11 cellular contexts compared by ENCODE assay signal in the genomic region with DNA sequence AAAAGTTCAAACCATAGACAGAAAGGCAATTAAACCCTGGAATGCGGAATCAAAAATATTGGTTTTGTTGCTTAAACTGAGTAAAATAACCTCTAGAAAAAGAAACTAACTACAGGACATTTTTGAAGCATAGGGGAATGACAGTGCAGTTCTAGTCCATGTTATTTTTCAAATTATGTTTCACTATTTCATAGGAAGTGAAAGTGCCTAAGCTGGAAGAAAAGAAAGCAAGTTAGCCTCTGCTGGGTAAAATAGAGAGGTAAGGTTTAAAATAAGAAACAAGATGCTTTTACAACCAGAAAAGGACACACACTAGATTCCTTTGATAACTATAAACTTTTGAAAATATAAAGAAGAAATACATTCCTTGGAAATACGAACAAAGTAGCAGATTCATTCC. TPM values are rescaled to one million over a fixed set of nuclear protein-coding genes. Genes with fewer than 3 reads are reported as not detected.
DNase-seq lines count a peak whose midpoint lies in the region; ATAC-seq and TF ChIP-seq lines count a peak whose summit lies in the region.
"Had no signal": no experiment of that assay in that cellular context is flagged by ENCODE, and none has a peak within 500 bp of the region (broad histone marks: within the 10 kb centered on the region; RNA-seq: fewer than 3 reads in every experiment).

No MANE protein-coding gene starts in this region.

- H3K9me3 ChIP-seq in OCI-LY7 (ENCODE audit: low read length) (peaks cover 7% of the 10 kb centered on the region; the same call in 1 of the 2 replicates), lower lobe of right lung (no peaks in the 10 kb centered on the region), WERI-Rb-1 (ENCODE audit: severe bottlenecking) (no peaks in the 10 kb centered on the region)
- H3K9me3 ChIP-seq: right lobe of liver had no signal

- H4K20me1 ChIP-seq in OCI-LY7 (ENCODE audit: insufficient read depth, low read length) = no peaks in the 10 kb centered on the region

- H3K36me3 ChIP-seq in OCI-LY7 (ENCODE audit: insufficient read depth, low read length) (peaks cover 17% of the 10 kb centered on the region), lower lobe of right lung (no peaks in the 10 kb centered on the region), WERI-Rb-1 (no peaks in the 10 kb centered on the region)
- H3K36me3 ChIP-seq: right lobe of liver had no signal

- intact Hi-C loops in OCI-LY7 (cut with micrococcal nuclease; ENCODE audit: unreplicated experiment) = loop anchor here (1.0 to 10.0 kb wide), 5 partner anchors 18 to 1037 kb away; partner anchors contain the start of genes CLEC2D and RIMKLB
- intact Hi-C loops in lower lobe of right lung (cut with DNase I) = no loop called here

- CTCF ChIA-PET in OCI-LY7 (lab: Charles Lee; ENCODE audit: unreplicated experiment) = interaction anchor here (1.0 kb wide), 1 partner anchor 11 kb away, joined by 3 read pairs; no protein-coding TSS in a partner anchor

- no peaks in the 10 kb centered on the region for H3K27me3 ChIP-seq in lower lobe of right lung (ENCODE audit: low read depth)
- no peaks in the 10 kb centered on the region for H3K27me3 ChIP-seq in WERI-Rb-1 (ENCODE audit: insufficient read depth, low read depth, severe bottlenecking)
- H3K27me3 ChIP-seq: right lobe of liver had no signal

- H3K79me2 ChIP-seq in OCI-LY7 (ENCODE audit: insufficient read depth, low read depth, low read length) = peaks cover 75% of the 10 kb centered on the region

- H2AFZ ChIP-seq in OCI-LY7 (ENCODE audit: low read length) = no peak overlapping the region

- H3K4me3 ChIP-seq in OCI-LY7 (ENCODE audit: low read depth, low read length, poor library complexity, severe bottlenecking) (peak overlapping the region; percentile 78), lower lobe of right lung (peak overlapping the region; percentile 22), WERI-Rb-1 (ENCODE audit: low read depth, low read length) (no peak overlapping the region)
- H3K4me3 ChIP-seq: right lobe of liver had no signal

- no peaks in the 10 kb centered on the region for H3K9me2 ChIP-seq in OCI-LY7 (ENCODE audit: insufficient read depth, low read length)

- BruUV-seq in OCI-LY7 (replicated peaks; lab: Mats Ljungman, UMichigan) = no TSS peak

- H3K4me1 ChIP-seq in OCI-LY7 (ENCODE audit: insufficient read depth, low read length, poor library complexity, severe bottlenecking) (peaks cover 77% of the 10 kb centered on the region), lower lobe of right lung (no peaks in the 10 kb centered on the region)
- H3K4me1 ChIP-seq: right lobe of liver had no signal

- H3K27ac ChIP-seq in OCI-LY7 (ENCODE audit: low read depth, low read length, poor library complexity, severe bottlenecking) = peak overlapping the region; percentile 99
- H3K27ac ChIP-seq in lower lobe of right lung = peak overlapping the region; percentile 70
- no peak overlapping the region for H3K27ac ChIP-seq in WERI-Rb-1

- DNase-seq in OCI-LY7 (ENCODE audit: low spot score) (peak; percentile 77), lower lobe of right lung (no peak), SHP77 (lab: John Stamatoyannopoulos, UW) (no peak), DMS79 (lab: John Stamatoyannopoulos, UW) (no peak), WERI-Rb-1 (no peak), NCI-H226 (no peak)
- DNase-seq: DMS53, islet precursor cell, right lobe of liver had no signal

- H3K4me2 ChIP-seq in OCI-LY7 (ENCODE audit: low read length) = peak overlapping the region; percentile 80

- TF ChIP-seq CTCF in OCI-LY7 (conservative IDR thresholded peaks at IDR 0.05; ENCODE audit: low read length) (no peak), lower lobe of right lung (IDR thresholded peaks at IDR 0.05) (no peak), WERI-Rb-1 (IDR thresholded peaks at IDR 0.05; ENCODE audit: low read depth, low read length) (no peak)

- POLR2A ChIA-PET in OCI-LY7 (lab: Charles Lee) = interaction anchor here (1.0 to 5.5 kb wide), 9 partner anchors 10 to 661 kb away, joined by 4 to 98 read pairs (median 15); partner anchors contain the start of genes CD69 and CLEC2D

- peak; percentile 38 for ATAC-seq in GM18498 (IDR thresholded peaks at IDR 0.05; ENCODE audit: unreplicated experiment)
- ATAC-seq in HG02610 (IDR thresholded peaks at IDR 0.05; ENCODE audit: unreplicated experiment) = peak; percentile 32
- peak in 1 of 2 donors; percentile 45 for ATAC-seq in lower lobe of right lung

RNA-seq across cellular contexts. Expression of gene CLECL1, which starts 1.1 kb away (rescaled TPM):
- 68.4 and 73.3 TPM in 2 replicates for total RNA-seq in OCI-LY7 (2014; rRNA removed; shearing (Covaris generic))
- total RNA-seq in OCI-LY7 (2022) (106 and 114 TPM in 2 replicates), lower lobe of right lung (1.7 TPM)

RNA-seq across cellular contexts. Expression of gene CD69, which starts 28.9 kb away (rescaled TPM):
- 12.3 and 13.7 TPM in 2 replicates for total RNA-seq in OCI-LY7 (2014; rRNA removed; shearing (Covaris generic))
- total RNA-seq in OCI-LY7 (2022) (9.7 and 10.3 TPM in 2 replicates), lower lobe of right lung (11.4 TPM)

Comparison
In these comparisons a context has a peak if more than half of its experiments do, and no peak if none do; other contexts are left out.
1. RNA of gene CLECL1, which starts 1.1 kb away (total RNA-seq): 68.4 to 114 TPM in OCI-LY7; 1.7 TPM in lower lobe of right lung (single experiment); every median in the first group is over 10 times any median in the second.